13 cellular contexts compared by ENCODE assay signal in genomic region chr1:9238134-9238533, GRCh38. TPM values are rescaled to one million over a fixed set of nuclear protein-coding genes. Genes with fewer than 3 reads are reported as not detected.
A peak's percentile ranks its signal among the peaks of the same experiment; 100 is the strongest.
DNase-seq lines count a peak whose midpoint lies in the region; ATAC-seq and TF ChIP-seq lines count a peak whose summit lies in the region.
"Had no signal": no experiment of that assay in that cellular context is flagged by ENCODE, and none has a peak within 500 bp of the region (broad histone marks: within the 10 kb centered on the region; RNA-seq: fewer than 3 reads in every experiment).

No MANE protein-coding gene starts in this region.

- peak overlapping the region; percentile 97 for H3K27ac ChIP-seq in left ventricle myocardium inferior (replicated peaks)
- H3K27ac ChIP-seq in esophagus muscularis mucosa (replicated peaks in 1 of 4): peak overlapping the region; percentile 76 to 84 (median 83)
- H3K27ac ChIP-seq in neutrophil: peak overlapping the region; percentile 79
- peak overlapping the region; percentile 86 for H3K27ac ChIP-seq in vagina
- no peak overlapping the region for H3K27ac ChIP-seq in foreskin keratinocyte

- H3K9me3 ChIP-seq in left ventricle myocardium inferior (replicated peaks) (no peaks in the 10 kb centered on the region), esophagus muscularis mucosa (no peaks in the 10 kb centered on the region), neutrophil (no peaks in the 10 kb centered on the region), vagina (no peaks in the 10 kb centered on the region)

- H3K4me3 ChIP-seq in left ventricle myocardium inferior (no peak overlapping the region), esophagus muscularis mucosa (no peak overlapping the region), neutrophil (ENCODE audit: low read depth in 1 of 2, low read length in 1 of 2) (no peak overlapping the region), vagina (no peak overlapping the region)

- intact Hi-C loops in left ventricle myocardium inferior (cut with micrococcal nuclease) (no loop called here), cardiac septum (cut with DNase I) (loop anchor here (5.0 kb wide), 1 partner anchor 111 kb away; the partner anchor contains the start of gene GPR157), esophagus muscularis mucosa (cut with DNase I) (no loop called here), vagina (cut with DNase I) (no loop called here)

- H3K27me3 ChIP-seq in left ventricle myocardium inferior (ENCODE audit: low read depth): no peaks in the 10 kb centered on the region
- no peaks in the 10 kb centered on the region for H3K27me3 ChIP-seq in esophagus muscularis mucosa
- no peaks in the 10 kb centered on the region for H3K27me3 ChIP-seq in neutrophil
- no peaks in the 10 kb centered on the region for H3K27me3 ChIP-seq in vagina
- no peaks in the 10 kb centered on the region for H3K27me3 ChIP-seq in foreskin keratinocyte

- 72% methylated on average over 6 of the region's 6 CpGs for WGBS in esophagus muscularis mucosa

- H3K36me3 ChIP-seq in left ventricle myocardium inferior: no peaks in the 10 kb centered on the region
- H3K36me3 ChIP-seq in esophagus muscularis mucosa: no peaks in the 10 kb centered on the region
- no peaks in the 10 kb centered on the region for H3K36me3 ChIP-seq in neutrophil
- H3K36me3 ChIP-seq in vagina: no peaks in the 10 kb centered on the region

- ATAC-seq in GM18868 (IDR thresholded peaks at IDR 0.05; ENCODE audit: unreplicated experiment) (no peak), foreskin keratinocyte (no peak)
- ATAC-seq: T-cell had no signal

- DNase-seq in left ventricle myocardium inferior: no peak
- no peak for DNase-seq in cardiac septum (ENCODE audit: low spot score)
- DNase-seq in esophagus muscularis mucosa (ENCODE audit: extremely low spot score): no peak
- DNase-seq in vagina (ENCODE audit: extremely low spot score in 2 of 2): no peak
- DNase-seq in putamen (ENCODE audit: low spot score): no peak
- DNase-seq in foreskin keratinocyte: no peak
- DNase-seq: activated CD4-positive, alpha-beta T cell treated with anti-CD3 and anti-CD28 coated beads, Interleukin-2, amount 50 U/mL, for 1 hour; activated gamma-delta T cell; DMS53; stimulated activated CD4-positive, alpha-beta T cell treated with anti-CD3 and anti-CD28 coated beads, Interleukin-15, amount 100 ng/mL, for 24 hours; T-cell had no signal

- H3K4me1 ChIP-seq in left ventricle myocardium inferior (peaks cover 94% of the 10 kb centered on the region), esophagus muscularis mucosa (peaks cover 81 to 94% (median 90%) of the 10 kb centered on the region in 4 donors), neutrophil (ENCODE audit: control insufficient read depth in 1 of 2, insufficient read depth in 1 of 2, low read depth in 1 of 2, low read length in 1 of 2) (peaks cover 93% of the 10 kb centered on the region in 2 experiments), vagina (peaks cover 91% of the 10 kb centered on the region), foreskin keratinocyte (no peaks in the 10 kb centered on the region)

- no peak for TF ChIP-seq EP300 in esophagus muscularis mucosa (IDR thresholded peaks at IDR 0.05)

- TF ChIP-seq POLR2A in esophagus muscularis mucosa (IDR thresholded peaks at IDR 0.05; ENCODE audit: low read depth) (no peak), vagina (IDR thresholded peaks at IDR 0.05) (no peak)

- no peak for TF ChIP-seq CTCF in left ventricle myocardium inferior (IDR thresholded peaks at IDR 0.05; ENCODE audit: borderline replicate concordance)
- TF ChIP-seq CTCF in esophagus muscularis mucosa (IDR thresholded peaks at IDR 0.05): no peak
- no peak for TF ChIP-seq CTCF in neutrophil (IDR thresholded peaks at IDR 0.05)
- no peak for TF ChIP-seq CTCF in vagina (IDR thresholded peaks at IDR 0.05)
- no peak for TF ChIP-seq CTCF in foreskin keratinocyte (conservative IDR thresholded peaks at IDR 0.05)

RNA-seq across cellular contexts. Expression of gene H6PD, which starts 3.6 kb away (rescaled TPM):
- total RNA-seq in left ventricle myocardium inferior: 21.9 TPM
- 28.9 TPM for total RNA-seq in cardiac septum
- 10 to 100 TPM; 31.1 to 54.4 (median 38.4) TPM for total RNA-seq in esophagus muscularis mucosa
- total RNA-seq in vagina: 65.1 TPM
- total RNA-seq in foreskin keratinocyte: 5.0 and 8.7 TPM in 2 replicates
- 1.8 and 2.9 TPM in 2 replicates for polyA plus RNA-seq in foreskin keratinocyte

RNA-seq across cellular contexts. Expression of gene SPSB1, which starts 54.6 kb away (rescaled TPM):
- 17.6 TPM for total RNA-seq in left ventricle myocardium inferior
- total RNA-seq in cardiac septum: 12.9 TPM
- 100 to 1,000 TPM in 2 of 4 donors, 10 to 100 TPM in 2; 61.0 to 104 (median 97.4) TPM for total RNA-seq in esophagus muscularis mucosa
- 40.0 TPM for total RNA-seq in vagina
- 10.3 and 12.9 TPM in 2 replicates for total RNA-seq in foreskin keratinocyte
- polyA plus RNA-seq in foreskin keratinocyte: 11.6 and 12.5 TPM in 2 replicates
